Comparison of ENCODE assay signal across 7 cellular contexts in the genomic region with DNA sequence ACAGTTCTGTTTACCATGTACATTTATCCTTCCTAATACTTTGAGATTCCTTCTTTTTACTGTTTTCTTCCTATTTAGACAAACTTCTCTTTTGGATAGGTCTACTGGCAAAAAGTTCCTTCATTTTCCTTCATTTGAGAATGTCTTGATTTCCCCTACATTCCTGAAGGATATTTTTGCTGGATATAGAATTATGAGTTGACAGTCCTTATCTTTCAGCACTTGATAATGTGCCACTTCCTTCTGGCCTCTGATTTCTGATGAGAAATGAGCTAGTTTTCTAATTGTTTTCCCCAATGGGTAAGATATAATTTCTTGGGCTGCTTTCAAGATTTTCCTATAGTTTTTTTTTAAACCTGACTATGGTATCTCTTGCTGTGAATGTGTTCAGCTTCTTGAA.
"Had no signal": no experiment of that assay in that cellular context is flagged by ENCODE, and none has a peak within 500 bp of the region (broad histone marks: within the 10 kb centered on the region; RNA-seq: fewer than 3 reads in every experiment).

No MANE protein-coding gene starts in this region.

- H3K4me1 ChIP-seq: HAP-1 had no signal

- DNase-seq: GM23248, GOT3, H7, IMR-90, KBM-7 had no signal

- H3K9me3 ChIP-seq: HAP-1 had no signal

- H3K4me3 ChIP-seq: GM23248, HAP-1 had no signal

- H3K27ac ChIP-seq: GM23248, KMS-11 had no signal
